13 cellular contexts compared by ENCODE assay signal in the genomic region with DNA sequence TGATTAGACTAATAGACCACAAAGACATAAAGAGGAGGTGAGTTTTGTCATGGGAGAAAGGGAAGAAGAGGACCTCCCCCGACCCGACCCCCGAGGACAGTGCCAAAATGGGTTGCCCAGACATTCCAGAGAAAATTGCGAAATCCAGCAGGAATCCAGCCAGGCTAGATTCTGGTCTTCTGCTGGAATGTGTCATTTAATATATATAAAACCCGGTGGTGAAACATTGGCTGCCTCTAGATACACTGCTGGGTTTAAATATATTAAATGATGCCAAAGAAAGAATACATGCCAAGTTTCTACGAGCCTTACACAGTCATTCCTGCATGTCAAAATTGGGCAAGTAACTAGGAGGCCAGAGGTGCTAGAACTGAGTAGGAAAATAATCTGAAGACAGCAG. TPM values are rescaled to one million over a fixed set of nuclear protein-coding genes. Genes with fewer than 3 reads are reported as not detected.
DNase-seq lines count a peak whose midpoint lies in the region; ATAC-seq, FAIRE-seq and TF ChIP-seq lines count a peak whose summit lies in the region.
"Had no signal": no experiment of that assay in that cellular context is flagged by ENCODE, and none has a peak within 500 bp of the region (broad histone marks: within the 10 kb centered on the region; RNA-seq: fewer than 3 reads in every experiment).

No MANE protein-coding gene starts in this region.

- peak; percentile 69 for DNase-seq in AG10803 (ENCODE audit: low read depth)
- DNase-seq in HTR-8/SVneo (ENCODE audit: insufficient read length, low spot score) = peak; percentile 70
- DNase-seq in choroid plexus epithelial cell (ENCODE audit: low read depth) = peak; percentile 42
- DNase-seq in mesenchymal stem cell = peak; percentile 5
- no peak for DNase-seq in activated CD8-positive, alpha-beta memory T cell treated with anti-CD3 and anti-CD28 coated beads, Interleukin-2, amount 50 U/mL, for 48 hours
- no peak for DNase-seq in MV-4-11 (lab: John Stamatoyannopoulos, UW)
- DNase-seq in CD8-positive, alpha-beta memory T cell = no peak
- DNase-seq: activated CD8-positive, alpha-beta memory T cell treated with anti-CD3 and anti-CD28 coated beads, Interleukin-2, amount 50 U/mL, for 4 hours; naive thymus-derived CD4-positive, alpha-beta T cell; NCI-H446 had no signal

- CTCF ChIA-PET in CD8-positive, alpha-beta memory T cell (lab: Charles Lee) = interaction anchor here (1.6 kb wide), 1 partner anchor 9 kb away, joined by 4 read pairs; no protein-coding TSS in a partner anchor

- no peak overlapping the region for H2BK12ac ChIP-seq in mesenchymal stem cell (ENCODE audit: low read length in 2 of 2)

- FAIRE-seq in HTR-8/SVneo (lab: Jason Lieb, UNC) = no peak

- H3K9me3 Mint-ChIP-seq in CD8-positive, alpha-beta memory T cell = no peaks in the 10 kb centered on the region
- H3K9me3 Mint-ChIP-seq: naive thymus-derived CD4-positive, alpha-beta T cell had no signal

- no peak overlapping the region for H3K18ac ChIP-seq in mesenchymal stem cell (ENCODE audit: low read depth in 1 of 2, low read length in 2 of 2)

- no peaks in the 10 kb centered on the region for H3K9me3 ChIP-seq in mesenchymal stem cell (ENCODE audit: control insufficient read depth, low read length)
- no peaks in the 10 kb centered on the region for H3K9me3 ChIP-seq in CD8-positive, alpha-beta memory T cell (ENCODE audit: low read length)
- H3K9me3 ChIP-seq: vagina had no signal

- H3K4me2 ChIP-seq in mesenchymal stem cell (ENCODE audit: low read length, poor library complexity, severe bottlenecking) = no peak overlapping the region

- no peaks in the 10 kb centered on the region for H3K36me3 ChIP-seq in mesenchymal stem cell (ENCODE audit: control insufficient read depth in 1 of 2, insufficient read depth in 2 of 2, low read depth in 1 of 2, low read length in 2 of 2)
- H3K36me3 ChIP-seq in CD8-positive, alpha-beta memory T cell (ENCODE audit: insufficient read depth, low read length) = no peaks in the 10 kb centered on the region
- H3K36me3 ChIP-seq: vagina had no signal

- H3K27ac ChIP-seq in mesenchymal stem cell (ENCODE audit: low read length, poor library complexity, severe bottlenecking) = no peak overlapping the region
- H3K27ac ChIP-seq in CD8-positive, alpha-beta memory T cell (ENCODE audit: low read depth, low read length) = no peak overlapping the region
- H3K27ac ChIP-seq: C4-2B, vagina had no signal

- H2BK120ac ChIP-seq in mesenchymal stem cell (ENCODE audit: low read depth, low read length) = no peak overlapping the region

- H3K79me1 ChIP-seq in mesenchymal stem cell (replicated peaks; ENCODE audit: low read length, poor library complexity, severe bottlenecking) = no peaks in the 10 kb centered on the region

- no peak overlapping the region for H4K91ac ChIP-seq in mesenchymal stem cell (ENCODE audit: low read length)

- peaks cover 0 to 3% (median 0%) of the 10 kb centered on the region in 3 donors for H3K4me1 Mint-ChIP-seq in CD8-positive, alpha-beta memory T cell

- no peaks in the 10 kb centered on the region for H3K36me3 Mint-ChIP-seq in CD8-positive, alpha-beta memory T cell
- H3K36me3 Mint-ChIP-seq: naive thymus-derived CD4-positive, alpha-beta T cell had no signal

- POLR2A ChIA-PET in CD8-positive, alpha-beta memory T cell (lab: Charles Lee) = no interaction called here

- H2BK15ac ChIP-seq in mesenchymal stem cell (ENCODE audit: low read depth, poor library complexity, severe bottlenecking) = no peak overlapping the region

- 55% methylated on average over 5 of the region's 6 CpGs for WGBS in mesenchymal stem cell

- no peak overlapping the region for H2AK5ac ChIP-seq in mesenchymal stem cell (ENCODE audit: low read length, severe bottlenecking)

- no peak overlapping the region for H3K14ac ChIP-seq in mesenchymal stem cell (ENCODE audit: low read length in 2 of 2)

- H4K8ac ChIP-seq in mesenchymal stem cell (ENCODE audit: low read length) = no peak overlapping the region

- no peak overlapping the region for H3K4ac ChIP-seq in mesenchymal stem cell (ENCODE audit: low read depth in 1 of 2, low read length in 2 of 2)

- no peak overlapping the region for H3K4me3 ChIP-seq in AG10803 (ENCODE audit: low read length)
- H3K4me3 ChIP-seq in choroid plexus epithelial cell (ENCODE audit: low read depth, low read length) = no peak overlapping the region
- H3K4me3 ChIP-seq in mesenchymal stem cell (ENCODE audit: insufficient read depth in 1 of 2, low read depth in 1 of 2, low read length in 2 of 2) = no peak overlapping the region
- no peak overlapping the region for H3K4me3 ChIP-seq in CD8-positive, alpha-beta memory T cell (ENCODE audit: low read length)
- H3K4me3 ChIP-seq: vagina had no signal

- H2BK5ac ChIP-seq in mesenchymal stem cell (ENCODE audit: low read depth, low read length, poor library complexity, severe bottlenecking) = no peak overlapping the region

- H3K9ac ChIP-seq in mesenchymal stem cell (ENCODE audit: low read length) = no peak overlapping the region

- TF ChIP-seq CTCF in AG10803 (conservative IDR thresholded peaks at IDR 0.05; ENCODE audit: low read length) (no peak), choroid plexus epithelial cell (conservative IDR thresholded peaks at IDR 0.05; ENCODE audit: low read depth, low read length) (no peak)

- H2AFZ ChIP-seq in mesenchymal stem cell (ENCODE audit: low read depth, low read length) = no peak overlapping the region

- H3K4me1 ChIP-seq in mesenchymal stem cell (ENCODE audit: control insufficient read depth, insufficient read depth, low read depth, low read length) = no peaks in the 10 kb centered on the region
- no peaks in the 10 kb centered on the region for H3K4me1 ChIP-seq in CD8-positive, alpha-beta memory T cell (ENCODE audit: insufficient read depth, low read length)

- no peak for ATAC-seq in HG03159 (IDR thresholded peaks at IDR 0.05; ENCODE audit: unreplicated experiment)
- ATAC-seq: naive thymus-derived CD4-positive, alpha-beta T cell had no signal

- no peak overlapping the region for H3K27ac Mint-ChIP-seq in CD8-positive, alpha-beta memory T cell
- H3K27ac Mint-ChIP-seq: naive thymus-derived CD4-positive, alpha-beta T cell had no signal

- H3K4me3 Mint-ChIP-seq in CD8-positive, alpha-beta memory T cell = peak overlapping the region in 1 of 7 donors; percentile 8
- H3K4me3 Mint-ChIP-seq: naive thymus-derived CD4-positive, alpha-beta T cell had no signal

- peaks cover 5 to 15% of the 10 kb centered on the region in 2 donors for H3K27me3 Mint-ChIP-seq in CD8-positive, alpha-beta memory T cell

- no peak overlapping the region for H3K23ac ChIP-seq in mesenchymal stem cell (ENCODE audit: low read length in 2 of 2)

- H3K27me3 ChIP-seq in mesenchymal stem cell (ENCODE audit: control insufficient read depth in 1 of 2, insufficient read depth in 1 of 2, low read length in 2 of 2) = peaks cover 0 to 7% of the 10 kb centered on the region in 2 experiments
- H3K27me3 ChIP-seq in CD8-positive, alpha-beta memory T cell (ENCODE audit: insufficient read depth, low read length, poor library complexity, severe bottlenecking) = no peaks in the 10 kb centered on the region
- H3K27me3 ChIP-seq: vagina had no signal

RNA-seq across cellular contexts. Expression of gene SPESP1, which starts 45.3 kb away (rescaled TPM):
- polyA plus RNA-seq in mesenchymal stem cell (2013, experiment 1 of 2) = not detected
- polyA plus RNA-seq in mesenchymal stem cell (2013, experiment 2 of 2) = not detected
- total RNA-seq in CD8-positive, alpha-beta memory T cell = 1 to 10 TPM in 1 of 2 experiments, under 1 TPM in 1; 0.86 to 1.0 TPM
- polyA plus RNA-seq in CD8-positive, alpha-beta memory T cell = 0.63 TPM

Comparison
In these comparisons a context has a peak if more than half of its experiments do, and no peak if none do; other contexts are left out.
1. DNase-seq: peak in AG10803 (single experiment), HTR-8/SVneo (single experiment), choroid plexus epithelial cell (single experiment) and mesenchymal stem cell (single experiment); none in activated CD8-positive, alpha-beta memory T cell treated with anti-CD3 and anti-CD28 coated beads, Interleukin-2, amount 50 U/mL, for 48 hours (single experiment), MV-4-11 (single experiment) and CD8-positive, alpha-beta memory T cell (0 of 5).